In genomic region chr19:15091918-15092753, GRCh38 we compare ENCODE assay signal across 8 cellular contexts. TPM values are rescaled to one million over a fixed set of nuclear protein-coding genes. Genes with fewer than 3 reads are reported as not detected.
DNase-seq lines count a peak whose midpoint lies in the region; ATAC-seq and TF ChIP-seq lines count a peak whose summit lies in the region.

No MANE protein-coding gene starts in this region.

- H3K27me3 ChIP-seq in CD8-positive, alpha-beta memory T cell (ENCODE audit: insufficient read depth, low read length, poor library complexity, severe bottlenecking): no peaks in the 10 kb centered on the region
- peaks cover 31% of the 10 kb centered on the region for H3K27me3 ChIP-seq in left ventricle myocardium inferior (ENCODE audit: low read depth)

- CTCF ChIA-PET in CD8-positive, alpha-beta memory T cell (lab: Charles Lee): interaction anchor here (0.5 to 3.8 kb wide), 23 partner anchors 10 to 1653 kb away, joined by 3 to 23 read pairs (median 3); no protein-coding TSS in a partner anchor

- peak overlapping the region in 1 of 7 donors; percentile 28 for H3K4me3 Mint-ChIP-seq in CD8-positive, alpha-beta memory T cell

- H3K9me3 Mint-ChIP-seq in CD8-positive, alpha-beta memory T cell: no peaks in the 10 kb centered on the region

- H3K27ac Mint-ChIP-seq in CD8-positive, alpha-beta memory T cell: peak overlapping the region in 1 of 8 donors; percentile 76

- H3K4me1 ChIP-seq in CD8-positive, alpha-beta memory T cell (ENCODE audit: insufficient read depth, low read length): peaks cover 4% of the 10 kb centered on the region
- peaks cover 4% of the 10 kb centered on the region for H3K4me1 ChIP-seq in left ventricle myocardium inferior

- no peak overlapping the region for H3K27ac ChIP-seq in CD8-positive, alpha-beta memory T cell (ENCODE audit: low read depth, low read length)
- H3K27ac ChIP-seq in left ventricle myocardium inferior (replicated peaks): no peak overlapping the region

- TF ChIP-seq CTCF in left ventricle myocardium inferior (IDR thresholded peaks at IDR 0.05; ENCODE audit: borderline replicate concordance) (peak; percentile 76), retinal pigment epithelial cell (conservative IDR thresholded peaks at IDR 0.05; ENCODE audit: low read depth, low read length) (peak; percentile 62)

- POLR2A ChIA-PET in CD8-positive, alpha-beta memory T cell (lab: Charles Lee): interaction anchor here (0.6 to 0.8 kb wide), 4 partner anchors 8 to 360 kb away, joined by 3 to 12 read pairs (median 7); partner anchors contain the start of gene AKAP8L

- no peaks in the 10 kb centered on the region for H3K36me3 ChIP-seq in CD8-positive, alpha-beta memory T cell (ENCODE audit: insufficient read depth, low read length)
- no peaks in the 10 kb centered on the region for H3K36me3 ChIP-seq in left ventricle myocardium inferior

- H3K36me3 Mint-ChIP-seq in CD8-positive, alpha-beta memory T cell: no peaks in the 10 kb centered on the region

- H3K4me1 Mint-ChIP-seq in CD8-positive, alpha-beta memory T cell: peaks cover 4 to 6% (median 5%) of the 10 kb centered on the region in 3 donors

- peak in 4 of 5 donors; percentile 41 to 62 (median 58) for DNase-seq in CD8-positive, alpha-beta memory T cell
- peak; percentile 36 for DNase-seq in HK-2 (ENCODE audit: unreplicated experiment)
- peak; percentile 58 for DNase-seq in NOMO-1 treated with DMSO at 0.1 percent for 48 hours (lab: John Stamatoyannopoulos, UW; ENCODE audit: unreplicated experiment)
- peak; percentile 6 for DNase-seq in activated T-helper 1 cell treated with Interleukin-2 at 50 U/mL for 16 hours (ENCODE audit: low read depth)
- DNase-seq in left ventricle myocardium inferior: no peak
- no peak for DNase-seq in retinal pigment epithelial cell (ENCODE audit: low read depth)

- no peak for ATAC-seq in HG02678 (IDR thresholded peaks at IDR 0.05; ENCODE audit: unreplicated experiment)
- ATAC-seq in HG03442 (IDR thresholded peaks at IDR 0.05; ENCODE audit: unreplicated experiment): no peak

- H3K4me3 ChIP-seq in CD8-positive, alpha-beta memory T cell (ENCODE audit: low read length): no peak overlapping the region
- peak overlapping the region; percentile 33 for H3K4me3 ChIP-seq in left ventricle myocardium inferior
- no peak overlapping the region for H3K4me3 ChIP-seq in retinal pigment epithelial cell (ENCODE audit: low read length)

- H3K9me3 ChIP-seq in CD8-positive, alpha-beta memory T cell (ENCODE audit: low read length): no peaks in the 10 kb centered on the region
- no peaks in the 10 kb centered on the region for H3K9me3 ChIP-seq in left ventricle myocardium inferior (replicated peaks)

- H3K27me3 Mint-ChIP-seq in CD8-positive, alpha-beta memory T cell: peaks cover 11 to 26% of the 10 kb centered on the region in 2 donors

- intact Hi-C loops in left ventricle myocardium inferior (cut with micrococcal nuclease): loop anchor here (10.0 kb wide), 1 partner anchor 463 kb away; no protein-coding TSS in a partner anchor

RNA-seq across cellular contexts. Expression of gene OR1I1, which starts 10.1 kb away (rescaled TPM):
- not detected for total RNA-seq in CD8-positive, alpha-beta memory T cell
- polyA plus RNA-seq in CD8-positive, alpha-beta memory T cell: not detected
- total RNA-seq in left ventricle myocardium inferior: not detected

RNA-seq across cellular contexts. Expression of gene SYDE1, which starts 15.1 kb away (rescaled TPM):
- under 1 TPM; 0.22 to 0.44 TPM for total RNA-seq in CD8-positive, alpha-beta memory T cell
- polyA plus RNA-seq in CD8-positive, alpha-beta memory T cell: 0.06 TPM
- total RNA-seq in left ventricle myocardium inferior: 13.1 TPM

RNA-seq across cellular contexts. Expression of gene CASP14, which starts 42.9 kb away (rescaled TPM):
- total RNA-seq in CD8-positive, alpha-beta memory T cell: not detected
- not detected for polyA plus RNA-seq in CD8-positive, alpha-beta memory T cell
- total RNA-seq in left ventricle myocardium inferior: not detected

Comparison
In these comparisons a context has a peak if more than half of its experiments do, and no peak if none do; other contexts are left out.
1. DNase-seq: peak in CD8-positive, alpha-beta memory T cell (4 of 5), HK-2 (single experiment), NOMO-1 treated with DMSO at 0.1 percent for 48 hours (single experiment) and activated T-helper 1 cell treated with Interleukin-2 at 50 U/mL for 16 hours (single experiment); none in left ventricle myocardium inferior (single experiment) and retinal pigment epithelial cell (single experiment).